ENCODE assay signal across 8 cellular contexts in the genomic region with DNA sequence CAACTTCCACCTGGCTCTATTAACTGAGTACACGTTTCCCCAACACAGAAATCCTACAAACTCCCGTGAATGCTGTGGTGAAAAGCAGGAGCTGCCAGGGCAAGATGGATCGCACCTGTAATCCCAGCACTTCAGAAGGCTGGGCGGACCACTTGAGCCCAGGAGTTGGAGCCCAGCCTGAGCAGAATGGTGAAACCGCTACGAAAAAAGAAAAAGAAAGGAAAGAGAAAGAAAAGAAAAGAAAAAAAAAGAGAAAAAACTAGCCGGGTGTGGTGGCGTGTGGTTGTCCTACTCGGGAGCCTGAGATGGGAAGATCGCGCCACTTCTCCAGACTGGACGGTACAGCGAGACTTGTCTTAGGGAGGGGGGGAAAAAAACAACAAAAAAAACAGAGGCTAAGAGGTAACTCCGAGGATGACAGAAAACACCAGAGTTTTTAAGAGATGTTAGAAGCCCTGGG. TPM values are rescaled to one million over a fixed set of nuclear protein-coding genes. Genes with fewer than 3 reads are reported as not detected.
A peak's percentile ranks its signal among the peaks of the same experiment; 100 is the strongest.
DNase-seq lines count a peak whose midpoint lies in the region; ATAC-seq and TF ChIP-seq lines count a peak whose summit lies in the region.
"Not testable (repeated sequence)": the region's sequence is repeated elsewhere in the genome, so short reads cannot be mapped to it uniquely, and the experiment has no call there.

No MANE protein-coding gene starts in this region.

- peak overlapping the region; percentile 96 for H3K27ac Mint-ChIP-seq in CD4-positive, alpha-beta T cell
- H3K27ac Mint-ChIP-seq in glutamatergic neuron (ENCODE audit: unreplicated experiment) = peak overlapping the region; percentile 91
- H3K27ac Mint-ChIP-seq in naive B cell = peak overlapping the region in 5 of 6 donors; percentile 99 to 100 (median 100)
- peak overlapping the region; percentile 89 for H3K27ac Mint-ChIP-seq in stimulated activated memory B cell treated with anti-CD40 and anti-IgM and Interleukin-4, amounts not matched to agents 10 μg/mL and 1 μg/mL and 100 μg/mL, for 72 hours

- peak overlapping the region; percentile 94 for H3K4me3 Mint-ChIP-seq in CD4-positive, alpha-beta T cell
- H3K4me3 Mint-ChIP-seq in glutamatergic neuron (ENCODE audit: unreplicated experiment) (peak overlapping the region; percentile 87), naive B cell (peak overlapping the region in 7 of 8 donors; percentile 79 to 99 (median 90))
- peak overlapping the region; percentile 70 for H3K4me3 Mint-ChIP-seq in stimulated activated memory B cell treated with anti-CD40 and anti-IgM and Interleukin-4, amounts not matched to agents 10 μg/mL and 1 μg/mL and 100 μg/mL, for 72 hours

- POLR2A ChIA-PET in CD4-positive, alpha-beta T cell (lab: Charles Lee) = interaction anchor here (1.3 kb wide), 1 partner anchor 92 kb away, joined by 9 read pairs; no protein-coding TSS in a partner anchor

- H3K9me3 Mint-ChIP-seq in CD4-positive, alpha-beta T cell; glutamatergic neuron (ENCODE audit: unreplicated experiment); naive B cell; stimulated activated memory B cell treated with anti-CD40 and anti-IgM and Interleukin-4, amounts not matched to agents 10 μg/mL and 1 μg/mL and 100 μg/mL, for 72 hours: not testable (repeated sequence)

- peak overlapping the region; percentile 41 for H3K27ac ChIP-seq in CD4-positive, alpha-beta T cell (ENCODE audit: low read depth, low read length)
- H3K27ac ChIP-seq in VCaP = peak overlapping the region; percentile 94
- peak overlapping the region in 1 of 2 donors; percentile 92 for H3K27ac ChIP-seq in breast epithelium

- not testable (repeated sequence) for TF ChIP-seq CTCF in CD4-positive, alpha-beta T cell (IDR thresholded peaks at IDR 0.05); VCaP (conservative IDR thresholded peaks at IDR 0.05); breast epithelium (IDR thresholded peaks at IDR 0.05); glutamatergic neuron (IDR thresholded peaks at IDR 0.05; ENCODE audit: partially characterized antibody, unreplicated experiment)

- intact Hi-C loops in CD4-positive, alpha-beta T cell (cut with DNase I, micrococcal nuclease); breast epithelium (cut with DNase I; ENCODE audit: low total_unique reads): not testable (repeated sequence)

- ATAC-seq in CD4-positive, alpha-beta T cell (ENCODE audit: poor library complexity) = peak; percentile 0
- peak in 1 of 2 donors; percentile 26 for ATAC-seq in naive B cell (ENCODE audit: low read depth in 2 of 2)
- not testable (repeated sequence) for ATAC-seq in stimulated activated memory B cell treated with anti-CD40 and anti-IgM and Interleukin-4, amounts not matched to agents 10 μg/mL and 1 μg/mL and 100 μg/mL, for 72 hours

- H3K9me3 ChIP-seq in CD4-positive, alpha-beta T cell (ENCODE audit: control insufficient read depth, low read length); breast epithelium: not testable (repeated sequence)

- H3K4me3 ChIP-seq in H7 (ENCODE audit: insufficient read depth, low read depth, low read length) (peak overlapping the region; percentile 16; the same call in 1 of the 2 replicates), breast epithelium (peak overlapping the region in 2 of 3 donors; percentile 35 to 51)

- not testable (repeated sequence) for H3K27me3 ChIP-seq in CD4-positive, alpha-beta T cell (ENCODE audit: control insufficient read depth, insufficient read depth, low read length); H7 (ENCODE audit: control insufficient read depth, insufficient read depth, low read length); breast epithelium

- not testable (repeated sequence) for H3K4me1 ChIP-seq in breast epithelium

- not testable (repeated sequence) for DNase-seq in CD4-positive, alpha-beta T cell; H7; breast epithelium (ENCODE audit: low spot score in 2 of 2); glutamatergic neuron; naive B cell
- DNase-seq in LHCN-M2 (ENCODE audit: low read depth) = peak; percentile 69

- CTCF ChIA-PET in CD4-positive, alpha-beta T cell (lab: Charles Lee) = not testable (repeated sequence)

- H3K4me1 Mint-ChIP-seq in CD4-positive, alpha-beta T cell (ENCODE audit: low read depth) = peaks cover 12% of the 10 kb centered on the region
- H3K4me1 Mint-ChIP-seq in glutamatergic neuron (ENCODE audit: low read depth, unreplicated experiment); stimulated activated memory B cell treated with anti-CD40 and anti-IgM and Interleukin-4, amounts not matched to agents 10 μg/mL and 1 μg/mL and 100 μg/mL, for 72 hours: not testable (repeated sequence)
- peaks cover 0 to 16% (median 14%) of the 10 kb centered on the region in 3 donors for H3K4me1 Mint-ChIP-seq in naive B cell

- not testable (repeated sequence) for H3K27me3 Mint-ChIP-seq in CD4-positive, alpha-beta T cell; glutamatergic neuron (ENCODE audit: unreplicated experiment); naive B cell; stimulated activated memory B cell treated with anti-CD40 and anti-IgM and Interleukin-4, amounts not matched to agents 10 μg/mL and 1 μg/mL and 100 μg/mL, for 72 hours

- not testable (repeated sequence) for H3K36me3 Mint-ChIP-seq in CD4-positive, alpha-beta T cell (ENCODE audit: low read depth); glutamatergic neuron (ENCODE audit: unreplicated experiment); naive B cell; stimulated activated memory B cell treated with anti-CD40 and anti-IgM and Interleukin-4, amounts not matched to agents 10 μg/mL and 1 μg/mL and 100 μg/mL, for 72 hours

- not testable (repeated sequence) for TF ChIP-seq POLR2A in breast epithelium (IDR thresholded peaks at IDR 0.05)

- H3K36me3 ChIP-seq in H7 (replicated peaks; ENCODE audit: control insufficient read depth, insufficient read depth, low read length); breast epithelium: not testable (repeated sequence)

RNA-seq across cellular contexts. Expression of a gene that starts 39.5 kb away (rescaled TPM):
- total RNA-seq in CD4-positive, alpha-beta T cell = not detected
- total RNA-seq in H7 (2014; rRNA removed; shearing (Covaris generic)) = not detected in 2 replicates
- total RNA-seq in LHCN-M2 (2014; rRNA removed) (not detected in 2 replicates), breast epithelium (not detected), glutamatergic neuron (ENCODE audit: unreplicated experiment) (not detected)
- not detected for polyA plus RNA-seq in LHCN-M2 (2012)
- polyA plus RNA-seq in naive B cell (ENCODE audit: low read depth in 6 of 6) = not detected
